ENCODE assay signal across 5 cellular contexts in genomic region chr2:68677837-68678236, GRCh38. TPM values are rescaled to one million over a fixed set of nuclear protein-coding genes. Genes with fewer than 3 reads are reported as not detected.
"Had no signal": no experiment of that assay in that cellular context is flagged by ENCODE, and none has a peak within 500 bp of the region (broad histone marks: within the 10 kb centered on the region; RNA-seq: fewer than 3 reads in every experiment).

No MANE protein-coding gene starts in this region.

RNA-seq across cellular contexts. Expression of gene PROKR1, which starts 34.5 kb away (rescaled TPM):
- total RNA-seq: HepG2, HT-29, HT1080, IMR-90 had no signal
- polyA plus RNA-seq: HepG2, IgD-negative memory B cell, IMR-90 had no signal

RNA-seq across cellular contexts. Expression of gene ARHGAP25, which starts 56.8 kb away (rescaled TPM):
- total RNA-seq: HepG2, HT-29, HT1080 had no signal
- polyA plus RNA-seq: HepG2 had no signal
